9 cellular contexts compared by ENCODE assay signal in genomic region chrX:140664939-140665338, GRCh38.
A peak's percentile ranks its signal among the peaks of the same experiment; 100 is the strongest.
DNase-seq lines count a peak whose midpoint lies in the region; ATAC-seq and TF ChIP-seq lines count a peak whose summit lies in the region.
"Had no signal": no experiment of that assay in that cellular context is flagged by ENCODE, and none has a peak within 500 bp of the region (broad histone marks: within the 10 kb centered on the region; RNA-seq: fewer than 3 reads in every experiment).

No MANE protein-coding gene starts in this region.

- peak; percentile 53; the same call in 1 of the 2 replicates for TF ChIP-seq CTCF in HEK293 (tag by site-specific recombination; IDR thresholded peaks at IDR 0.05)

- ATAC-seq in HG02678 (IDR thresholded peaks at IDR 0.05; ENCODE audit: unreplicated experiment), result no peak

- POLR2A ChIA-PET in HEK293 (lab: Yijun Ruan, JAX), result no interaction called here

- no peak overlapping the region for H3K4me3 ChIP-seq in HEK293 (ENCODE audit: low read depth, low read length)
- H3K4me3 ChIP-seq: spleen had no signal

- H3K9me3 ChIP-seq in HEK293 (ENCODE audit: control insufficient read depth, insufficient read depth, low read depth, low read length), result no peaks in the 10 kb centered on the region
- H3K9me3 ChIP-seq: spleen had no signal

- DNase-seq in COLO829 (ENCODE audit: low spot score) (peak; percentile 11), SW 1271 (lab: John Stamatoyannopoulos, UW) (peak; percentile 0 to 25), kidney tubule cell (ENCODE audit: low spot score) (peak; percentile 32), NCI-H345 (lab: John Stamatoyannopoulos, UW) (no peak), COLO668 (lab: John Stamatoyannopoulos, UW; ENCODE audit: unreplicated experiment) (no peak)
- DNase-seq in stimulated activated CD8-positive, alpha-beta memory T cell treated with anti-CD3 and anti-CD28 coated beads, Interleukin-4, amount 100 ng/mL, for 48 hours, result no peak
- DNase-seq: spleen had no signal

- CTCF ChIA-PET in HEK293 (lab: Yijun Ruan, JAX), result interaction anchor here (0.6 to 2.7 kb wide), 27 partner anchors 8 to 1820 kb away, joined by 3 to 19 read pairs (median 4); no protein-coding TSS in a partner anchor

- no peak overlapping the region for H3K27ac ChIP-seq in HEK293 (ENCODE audit: extremely low read depth, low read depth, low read length)
- H3K27ac ChIP-seq: spleen had no signal

- no peaks in the 10 kb centered on the region for H3K36me3 ChIP-seq in HEK293 (ENCODE audit: control insufficient read depth in 2 of 2, insufficient read depth in 1 of 2, low read length in 2 of 2)
- H3K36me3 ChIP-seq: spleen had no signal

- H3K4me1 ChIP-seq in HEK293 (ENCODE audit: control insufficient read depth, insufficient read depth, low read length), result no peaks in the 10 kb centered on the region
- H3K4me1 ChIP-seq: spleen had no signal

TF ChIP-seq in HEK293, 187 proteins besides CTCF, POLR2A, EP300 and RAD21:
- TF ChIP-seq SALL2 (tag by site-specific recombination; IDR thresholded peaks at IDR 0.05; ENCODE audit: borderline replicate concordance) (no peak), ZNF571 (tag by site-specific recombination; IDR thresholded peaks at IDR 0.05) (no peak), ZNF23 (tag by site-specific recombination; IDR thresholded peaks at IDR 0.05; ENCODE audit: borderline replicate concordance) (no peak), ZNF140 (tag by site-specific recombination; IDR thresholded peaks at IDR 0.05) (0 out of 2 replicates have a peak, but pooled peaks have one; percentile 13), REPIN1 (tag by site-specific recombination; IDR thresholded peaks at IDR 0.05; ENCODE audit: low read depth) (no peak), ZNF654 (tag by site-specific recombination; IDR thresholded peaks at IDR 0.05; ENCODE audit: low read depth) (peak; percentile 76)

Comparison
In these comparisons a context has a peak if more than half of its experiments do, and no peak if none do; other contexts are left out.
1. DNase-seq: peak in COLO829 (single experiment), SW 1271 (2 of 2) and kidney tubule cell (single experiment); none in stimulated activated CD8-positive, alpha-beta memory T cell treated with anti-CD3 and anti-CD28 coated beads, Interleukin-4, amount 100 ng/mL, for 48 hours (single experiment), NCI-H345 (single experiment) and COLO668 (single experiment).